In the genomic region with DNA sequence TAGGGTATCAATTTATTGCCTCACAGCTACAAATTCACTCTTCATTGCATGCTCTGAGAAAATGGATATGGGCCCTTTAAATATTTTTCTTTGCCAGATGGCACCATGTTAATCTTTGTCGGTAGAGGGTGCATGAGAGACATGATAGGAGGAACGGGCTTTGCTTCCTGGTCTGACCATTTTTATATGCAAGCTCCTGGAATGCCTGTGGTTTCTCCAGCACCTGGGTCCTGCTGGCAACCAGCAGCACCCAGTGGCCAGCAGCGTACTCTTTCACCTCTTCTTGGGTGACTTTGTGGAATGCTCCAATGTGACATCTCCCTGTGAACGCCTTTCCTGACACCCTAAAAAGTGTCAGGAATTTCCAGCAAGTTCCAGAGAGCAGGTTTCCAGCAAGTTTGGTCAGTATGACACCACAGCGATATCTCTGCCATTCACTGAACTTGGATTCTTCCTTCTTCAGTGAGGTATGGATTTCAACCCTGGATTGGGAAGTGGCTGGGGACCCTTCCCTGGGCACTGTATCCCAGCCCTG, we compare ENCODE assay signal across 8 cellular contexts.
DNase-seq lines count a peak whose midpoint lies in the region; ATAC-seq and TF ChIP-seq lines count a peak whose summit lies in the region.

No MANE protein-coding gene starts in this region.

- H3K4me1 ChIP-seq in OCI-LY1 (ENCODE audit: insufficient read depth, low read length, severe bottlenecking) (no peaks in the 10 kb centered on the region), esophagus muscularis mucosa (peaks cover 6 to 25% (median 19%) of the 10 kb centered on the region in 4 donors), skeletal muscle tissue (ENCODE audit: control insufficient read depth in 3 of 3, insufficient read depth in 3 of 3, low read length in 3 of 3) (peaks cover 2 to 7% (median 4%) of the 10 kb centered on the region in 3 donors)

- no peak overlapping the region for H3K9ac ChIP-seq in OCI-LY1 (ENCODE audit: low read length)
- no peak overlapping the region for H3K9ac ChIP-seq in skeletal muscle tissue (ENCODE audit: low read depth in 1 of 3, low read length in 3 of 3)

- H3K4me2 ChIP-seq in OCI-LY1 (ENCODE audit: low read length) = no peak overlapping the region

- H2AFZ ChIP-seq in OCI-LY1 (ENCODE audit: low read length) = no peak overlapping the region

- WGBS in esophagus muscularis mucosa = 65% methylated on average over 5 of the region's 5 CpGs

- no peak for TF ChIP-seq EP300 in esophagus muscularis mucosa (IDR thresholded peaks at IDR 0.05)

- TF ChIP-seq CTCF in AG04449 (IDR thresholded peaks at IDR 0.05; ENCODE audit: insufficient read depth, low read length, missing control alignments) = peak; percentile 14
- peak; percentile 16; the same call in 1 of the 2 replicates for TF ChIP-seq CTCF in OCI-LY1 (IDR thresholded peaks at IDR 0.05; ENCODE audit: low read length)
- peak in 2 of 3 experiments; percentile 10 to 31 for TF ChIP-seq CTCF in esophagus muscularis mucosa (IDR thresholded peaks at IDR 0.05)

- ATAC-seq in HG03521 (IDR thresholded peaks at IDR 0.05; ENCODE audit: unreplicated experiment) (peak; percentile 45), HG03378 (IDR thresholded peaks at IDR 0.05; ENCODE audit: unreplicated experiment) (no peak)

- CTCF ChIA-PET in AG04449 (lab: Yijun Ruan, JAX) = interaction anchor here (0.7 to 1.6 kb wide), 19 partner anchors 10 to 435 kb away, joined by 3 to 8 read pairs (median 3); no protein-coding TSS in a partner anchor

- H3K9me3 ChIP-seq in OCI-LY1 (ENCODE audit: low read length) (no peaks in the 10 kb centered on the region), esophagus muscularis mucosa (no peaks in the 10 kb centered on the region), skeletal muscle tissue (ENCODE audit: control insufficient read depth in 3 of 3, low read length in 3 of 3) (no peaks in the 10 kb centered on the region)

- intact Hi-C loops in esophagus muscularis mucosa (cut with DNase I) = no loop called here

- H3K79me2 ChIP-seq in OCI-LY1 (ENCODE audit: insufficient read depth, low read length) = no peaks in the 10 kb centered on the region

- H3K9me2 ChIP-seq in OCI-LY1 (ENCODE audit: low read depth, low read length) = no peaks in the 10 kb centered on the region

- H3K4me3 ChIP-seq in AG04449 (ENCODE audit: low read depth, low read length) = no peak overlapping the region
- H3K4me3 ChIP-seq in OCI-LY1 (ENCODE audit: low read depth, low read length, poor library complexity, severe bottlenecking) = no peak overlapping the region
- no peak overlapping the region for H3K4me3 ChIP-seq in esophagus muscularis mucosa
- H3K4me3 ChIP-seq in skeletal muscle tissue (ENCODE audit: low read length in 3 of 3) = no peak overlapping the region

- H3K27me3 ChIP-seq in OCI-LY1 (ENCODE audit: insufficient read depth, low read length) (no peaks in the 10 kb centered on the region), esophagus muscularis mucosa (no peaks in the 10 kb centered on the region), skeletal muscle tissue (ENCODE audit: control insufficient read depth in 3 of 3, insufficient read depth in 3 of 3, low read length in 3 of 3) (no peaks in the 10 kb centered on the region)

- H3K27ac ChIP-seq in OCI-LY1 (ENCODE audit: low read depth, low read length, poor library complexity, severe bottlenecking) (no peak overlapping the region), esophagus muscularis mucosa (replicated peaks in 1 of 4) (no peak overlapping the region), skeletal muscle tissue (ENCODE audit: low read depth, low read length) (peak overlapping the region; percentile 43)

- H4K20me1 ChIP-seq in OCI-LY1 (ENCODE audit: insufficient read depth, low read length) = no peaks in the 10 kb centered on the region

- H3K36me3 ChIP-seq in OCI-LY1 (ENCODE audit: insufficient read depth, low read length) (no peaks in the 10 kb centered on the region), esophagus muscularis mucosa (no peaks in the 10 kb centered on the region), skeletal muscle tissue (ENCODE audit: control insufficient read depth in 3 of 3, insufficient read depth in 3 of 3, low read length in 3 of 3) (no peaks in the 10 kb centered on the region)

- POLR2A ChIA-PET in AG04449 (lab: Yijun Ruan, JAX) = no interaction called here

- DNase-seq in AG04449 (ENCODE audit: low read depth, low spot score) = no peak
- no peak for DNase-seq in esophagus muscularis mucosa (ENCODE audit: extremely low spot score)
- DNase-seq in NAMALWA (ENCODE audit: low spot score) = no peak
- DNase-seq in iPS-NIHi7 (ENCODE audit: extremely low spot score) = no peak

- H3F3A ChIP-seq in OCI-LY1 (ENCODE audit: insufficient read depth, low read length) = no peaks in the 10 kb centered on the region

- TF ChIP-seq POLR2A in esophagus muscularis mucosa (IDR thresholded peaks at IDR 0.05; ENCODE audit: low read depth) = no peak
